In genomic region chr1:11000526-11000925, GRCh38 we compare ENCODE assay signal across 38 cellular contexts. TPM values are rescaled to one million over a fixed set of nuclear protein-coding genes. Genes with fewer than 3 reads are reported as not detected.
"Had no signal": no experiment of that assay in that cellular context is flagged by ENCODE, and none has a peak within 500 bp of the region (broad histone marks: within the 10 kb centered on the region; RNA-seq: fewer than 3 reads in every experiment).

No MANE protein-coding gene starts in this region.

- H3K4me2 ChIP-seq: KMS-11 had no signal

- H3K9me3 ChIP-seq: MG63 had no signal

- H3K27me3 ChIP-seq: MG63 had no signal

- DNase-seq: Karpas-422, Kasumi-1, MG63, MM.1S, MV-4-11, NCI-H1048, NCI-H1092, NCI-H1092 treated with DMSO at 0.1 percent for 48 hours, NCI-H1105, NCI-H1105 treated with DMSO at 0.1 percent for 48 hours, NCI-H1417, NCI-H1417 treated with DMSO at 0.1 percent for 48 hours, NCI-H1436, NCI-H1436 treated with DMSO at 0.1 percent for 48 hours, NCI-H146, NCI-H1694, NCI-H1694 treated with DMSO at 0.1 percent for 48 hours, NCI-H187, NCI-H187 treated with DMSO at 0.1 percent for 48 hours, NCI-H1930, NCI-H2029, NCI-H2029 treated with DMSO at 0.1 percent for 48 hours, NCI-H2081, NCI-H2081 treated with DMSO at 0.1 percent for 48 hours, NCI-H2107, NCI-H2171, NCI-H2171 treated with DMSO at 0.1 percent for 48 hours, NCI-H2227 treated with DMSO at 0.1 percent for 48 hours, NCI-H226, NCI-H345, NCI-H446, NCI-H446 treated with DMSO at 0.1 percent for 48 hours, NCI-H510A, NCI-H510A treated with DMSO at 0.1 percent for 48 hours had no signal

- H3K36me3 ChIP-seq: MG63 had no signal

- H3K27ac ChIP-seq: KMS-11 had no signal

- H3K4me3 ChIP-seq: MG63 had no signal

- H3K9ac ChIP-seq: KMS-11 had no signal

RNA-seq across cellular contexts. Expression of gene MASP2, which starts 46.5 kb away (rescaled TPM):
- total RNA-seq: LHCN-M2, M059J, NCI-H460 had no signal
